In genomic region chr17:74442670-74443515, GRCh38 we compare ENCODE assay signal across 8 cellular contexts. TPM values are rescaled to one million over a fixed set of nuclear protein-coding genes. Genes with fewer than 3 reads are reported as not detected.
DNase-seq lines count a peak whose midpoint lies in the region; ATAC-seq and TF ChIP-seq lines count a peak whose summit lies in the region.

No MANE protein-coding gene starts in this region.

- no peak overlapping the region for H3K4me3 ChIP-seq in mammary epithelial cell (replicated peaks in 1 of 3; ENCODE audit: insufficient read depth in 1 of 3, low read depth in 2 of 3, low read length in 3 of 3)
- H3K4me3 ChIP-seq in esophagus muscularis mucosa, result peak overlapping the region; percentile 34 to 42 (median 39)

- H3K4me3 Mint-ChIP-seq in MCF 10A (ENCODE audit: unreplicated experiment) (peak overlapping the region; percentile 62), HFFc6 (no peak overlapping the region)
- peak overlapping the region in 9 of 10 donors; percentile 12 to 60 (median 50) for H3K4me3 Mint-ChIP-seq in naive thymus-derived CD8-positive, alpha-beta T cell

- in situ Hi-C loops in mammary epithelial cell (cut with MboI; ENCODE audit: low sequenced_read_pairs in 2 of 2), result no loop called here

- no peaks in the 10 kb centered on the region for H3K9me3 Mint-ChIP-seq in MCF 10A (ENCODE audit: unreplicated experiment)
- H3K9me3 Mint-ChIP-seq in naive thymus-derived CD8-positive, alpha-beta T cell, result peaks cover 0 to 24% (median 7%) of the 10 kb centered on the region in 9 donors
- H3K9me3 Mint-ChIP-seq in HFFc6, result peaks cover 44% of the 10 kb centered on the region

- dilution Hi-C loops in mammary epithelial cell (cut with HindIII; ENCODE audit: low sequenced_read_pairs), result no loop called here

- peak; percentile 72 for ATAC-seq in HG03354 (IDR thresholded peaks at IDR 0.05; ENCODE audit: poor library complexity, severe bottlenecking, unreplicated experiment)
- peak; percentile 78 to 92 for ATAC-seq in naive thymus-derived CD8-positive, alpha-beta T cell

- no peaks in the 10 kb centered on the region for H3K27me3 Mint-ChIP-seq in MCF 10A (ENCODE audit: insufficient read depth, unreplicated experiment)
- H3K27me3 Mint-ChIP-seq in naive thymus-derived CD8-positive, alpha-beta T cell, result peaks cover 0 to 27% (median 0%) of the 10 kb centered on the region in 5 donors
- no peaks in the 10 kb centered on the region; the same call in 1 of the 2 replicates for H3K27me3 Mint-ChIP-seq in HFFc6 (ENCODE audit: insufficient read depth)

- no peak overlapping the region for H3K4me2 ChIP-seq in mammary epithelial cell (ENCODE audit: insufficient read depth, low read depth, low read length)

- no peaks in the 10 kb centered on the region for H3K27me3 ChIP-seq in mammary epithelial cell (ENCODE audit: insufficient read depth, low read length)
- H3K27me3 ChIP-seq in esophagus muscularis mucosa, result no peaks in the 10 kb centered on the region

- H3K79me2 ChIP-seq in mammary epithelial cell (ENCODE audit: insufficient read depth, low read length), result no peaks in the 10 kb centered on the region

- CTCF ChIA-PET in MCF 10A (lab: Yijun Ruan, JAX), result interaction anchor here (0.7 to 7.3 kb wide), 5 partner anchors 10 to 63 kb away, joined by 3 to 49 read pairs (median 5); no protein-coding TSS in a partner anchor
- CTCF ChIA-PET in mammary epithelial cell (lab: Charles Lee; ENCODE audit: low non-redundant PET), result interaction anchor here (0.6 kb wide), 1 partner anchor 83 kb away, joined by 6 read pairs; no protein-coding TSS in a partner anchor

- H3K9me3 ChIP-seq in mammary epithelial cell (replicated peaks; ENCODE audit: insufficient read depth, low read length), result peaks cover 3% of the 10 kb centered on the region
- peaks cover 0 to 4% (median under 1%) of the 10 kb centered on the region in 4 donors for H3K9me3 ChIP-seq in esophagus muscularis mucosa

- DNase-seq in MCF 10A (ENCODE audit: unreplicated experiment), result peak; percentile 91
- DNase-seq in mammary epithelial cell, result no peak
- peak; percentile 78 for DNase-seq in RPMI7951 (ENCODE audit: low read depth)
- DNase-seq in esophagus muscularis mucosa (ENCODE audit: extremely low spot score), result peak; percentile 97
- peak in 6 of 10 donors; percentile 13 to 42 (median 32) for DNase-seq in naive thymus-derived CD8-positive, alpha-beta T cell
- DNase-seq in HFFc6, result no peak
- DNase-seq in stimulated activated CD4-positive, alpha-beta T cell treated with anti-CD3 and anti-CD28 coated beads, Interleukin-2, amount 100 ng/mL, for 48 hours, result no peak

- no peak overlapping the region for H3K9ac ChIP-seq in mammary epithelial cell (ENCODE audit: insufficient read depth, low read length)

- intact Hi-C loops in MCF 10A (cut with micrococcal nuclease) (loop anchor here (1.0 kb wide), 1 partner anchor 11 kb away; no protein-coding TSS in a partner anchor), mammary epithelial cell (cut with micrococcal nuclease) (no loop called here), esophagus muscularis mucosa (cut with DNase I) (no loop called here)

- H2AFZ ChIP-seq in mammary epithelial cell (ENCODE audit: low read depth, low read length), result no peak overlapping the region

- peaks cover 15% of the 10 kb centered on the region for H3K4me1 ChIP-seq in mammary epithelial cell (ENCODE audit: insufficient read depth, low read length)
- peaks cover 51 to 58% (median 58%) of the 10 kb centered on the region in 4 donors for H3K4me1 ChIP-seq in esophagus muscularis mucosa

- H3K36me3 ChIP-seq in mammary epithelial cell (ENCODE audit: insufficient read depth, low read length) (no peaks in the 10 kb centered on the region), esophagus muscularis mucosa (peaks cover 0 to 34% (median 14%) of the 10 kb centered on the region in 4 donors)

- TF ChIP-seq EP300 in esophagus muscularis mucosa (IDR thresholded peaks at IDR 0.05), result peak; percentile 2

- H3K4me1 Mint-ChIP-seq in MCF 10A (ENCODE audit: insufficient read depth, unreplicated experiment) (peaks cover 39% of the 10 kb centered on the region), HFFc6 (ENCODE audit: low read depth) (no peaks in the 10 kb centered on the region)
- peaks cover 2 to 20% (median 8%) of the 10 kb centered on the region in 4 donors for H3K4me1 Mint-ChIP-seq in naive thymus-derived CD8-positive, alpha-beta T cell

- H3K36me3 Mint-ChIP-seq in MCF 10A (ENCODE audit: insufficient read depth, unreplicated experiment), result peaks cover 45% of the 10 kb centered on the region
- H3K36me3 Mint-ChIP-seq in naive thymus-derived CD8-positive, alpha-beta T cell, result peaks cover 0 to 8% (median 5%) of the 10 kb centered on the region in 3 donors
- H3K36me3 Mint-ChIP-seq in HFFc6 (ENCODE audit: low read depth), result 0 out of 2 replicates have a peak, but pooled peaks cover 4% of the 10 kb centered on the region

- POLR2A ChIA-PET in MCF 10A (lab: Yijun Ruan, JAX), result interaction anchor here (0.6 to 2.9 kb wide), 8 partner anchors 8 to 155 kb away, joined by 3 to 43 read pairs (median 8); partner anchors contain the start of gene GPRC5C
- POLR2A ChIA-PET in naive thymus-derived CD8-positive, alpha-beta T cell (lab: Charles Lee), result no interaction called here

- no TSS peak for BruUV-seq in MCF 10A (replicated peaks; lab: Mats Ljungman, UMichigan)
- no TSS peak for BruUV-seq in mammary epithelial cell (replicated peaks; lab: Mats Ljungman, UMichigan)

- H3K27ac Mint-ChIP-seq in MCF 10A (ENCODE audit: low read depth, unreplicated experiment) (peak overlapping the region; percentile 78), HFFc6 (no peak overlapping the region)
- peak overlapping the region in 2 of 10 donors; percentile 49 to 56 for H3K27ac Mint-ChIP-seq in naive thymus-derived CD8-positive, alpha-beta T cell

- TF ChIP-seq CTCF in MCF 10A (IDR thresholded peaks at IDR 0.05; ENCODE audit: unreplicated experiment) (no peak), mammary epithelial cell (conservative IDR thresholded peaks at IDR 0.05 in 1 of 2, IDR thresholded peaks at IDR 0.05 in 1 of 2; ENCODE audit: extremely low read depth in 1 of 2, insufficient read depth in 1 of 2, low read depth in 1 of 2, low read length in 2 of 2) (no peak), esophagus muscularis mucosa (IDR thresholded peaks at IDR 0.05) (no peak), HFFc6 (IDR thresholded peaks at IDR 0.05) (no peak)

- peak; percentile 37 for TF ChIP-seq POLR2A in esophagus muscularis mucosa (IDR thresholded peaks at IDR 0.05; ENCODE audit: low read depth)

- WGBS in mammary epithelial cell (ENCODE audit: low coverage, missing lambda C conversion rate), result 9% methylated on average over 19 of the region's 28 CpGs
- WGBS in esophagus muscularis mucosa, result 24% methylated on average over 17 of the region's 28 CpGs

- no peak overlapping the region for H3K27ac ChIP-seq in mammary epithelial cell (ENCODE audit: insufficient read depth, low read depth, low read length)
- peak overlapping the region; percentile 74 to 86 (median 78) for H3K27ac ChIP-seq in esophagus muscularis mucosa (replicated peaks in 1 of 4)

- H4K20me1 ChIP-seq in mammary epithelial cell (ENCODE audit: insufficient read depth, low read length), result no peaks in the 10 kb centered on the region

RNA-seq across cellular contexts. Expression of gene GPRC5C, which starts 11.0 kb away (rescaled TPM):
- 17.7 and 20.6 TPM in 2 replicates for total RNA-seq in MCF 10A (2022)
- 10 to 100 TPM; 10.5 to 35.0 TPM for total RNA-seq in mammary epithelial cell
- 9.2 TPM for polyA plus RNA-seq in mammary epithelial cell
- polyA minus RNA-seq in mammary epithelial cell, result 8.0 TPM
- 133 and 154 TPM in 2 replicates for total RNA-seq in RPMI7951 (2014; rRNA removed; shearing (Covaris generic))
- total RNA-seq in esophagus muscularis mucosa, result 10 to 100 TPM; 12.6 to 23.6 (median 14.5) TPM
- total RNA-seq in naive thymus-derived CD8-positive, alpha-beta T cell, result not detected
- polyA plus RNA-seq in naive thymus-derived CD8-positive, alpha-beta T cell, result under 1 TPM in 1 of 3 donors, not detected in 2; 0.09 TPM
- not detected for total RNA-seq in HFFc6 (2021; fragmentation: NEBNext Ultra II Directional; extraction: Animal tissue kit (Norgen Biotek cat#: 25700))

RNA-seq across cellular contexts. Expression of gene CD300A, which starts 23.5 kb away (rescaled TPM):
- total RNA-seq in MCF 10A (2022) (not detected in 2 replicates), mammary epithelial cell (not detected), esophagus muscularis mucosa (1 to 10 TPM; 1.2 to 4.1 (median 2.4) TPM)
- not detected for polyA plus RNA-seq in mammary epithelial cell
- not detected for polyA minus RNA-seq in mammary epithelial cell
- total RNA-seq in RPMI7951 (2014; rRNA removed; shearing (Covaris generic)), result not detected in 2 replicates
- total RNA-seq in naive thymus-derived CD8-positive, alpha-beta T cell, result 1 to 10 TPM; 5.9 to 6.3 TPM
- polyA plus RNA-seq in naive thymus-derived CD8-positive, alpha-beta T cell, result 10 to 100 TPM; 10.0 to 37.6 (median 14.1) TPM
- not detected for total RNA-seq in HFFc6 (2021; fragmentation: NEBNext Ultra II Directional; extraction: Animal tissue kit (Norgen Biotek cat#: 25700))

Comparison
In these comparisons a context has a peak if more than half of its experiments do, and no peak if none do; other contexts are left out.
1. DNase-seq: peak in MCF 10A (single experiment), RPMI7951 (single experiment), esophagus muscularis mucosa (single experiment) and naive thymus-derived CD8-positive, alpha-beta T cell (6 of 10); none in mammary epithelial cell (single experiment), HFFc6 (single experiment) and stimulated activated CD4-positive, alpha-beta T cell treated with anti-CD3 and anti-CD28 coated beads, Interleukin-2, amount 100 ng/mL, for 48 hours (0 of 2).
2. H3K4me3 ChIP-seq: peak in esophagus muscularis mucosa (4 of 4); none in mammary epithelial cell (0 of 3).
3. RNA of gene GPRC5C, which starts 11.0 kb away (total RNA-seq): 133 to 154 TPM in RPMI7951, 10.5 to 35.0 TPM in mammary epithelial cell, 17.7 to 20.6 TPM in MCF 10A and 12.6 to 23.6 TPM in esophagus muscularis mucosa; not detected in naive thymus-derived CD8-positive, alpha-beta T cell and not detected in HFFc6; every median in the first group is over 10 times any median in the second.